In genomic region chr13:110706570-110707378, GRCh38 we compare ENCODE assay signal across 8 cellular contexts. TPM values are rescaled to one million over a fixed set of nuclear protein-coding genes. Genes with fewer than 3 reads are reported as not detected.
DNase-seq lines count a peak whose midpoint lies in the region; ATAC-seq and TF ChIP-seq lines count a peak whose summit lies in the region.

No MANE protein-coding gene starts in this region.

- no peak overlapping the region for H3K27ac Mint-ChIP-seq in MCF 10A (ENCODE audit: low read depth, unreplicated experiment)
- peak overlapping the region; percentile 56 to 92 (median 82) for H3K27ac Mint-ChIP-seq in naive thymus-derived CD8-positive, alpha-beta T cell

- H3K4me3 ChIP-seq in GM12864 (ENCODE audit: low read depth, low read length) = peak overlapping the region; percentile 88

- BruUV-seq in MCF 10A (replicated peaks; lab: Mats Ljungman, UMichigan) = no TSS peak

- CTCF ChIA-PET in MCF 10A (lab: Yijun Ruan, JAX) = interaction anchor here (0.6 to 0.9 kb wide), 2 partner anchors 113 to 207 kb away, joined by 3 to 4 read pairs; no protein-coding TSS in a partner anchor

- ATAC-seq in HG03442 (IDR thresholded peaks at IDR 0.05; ENCODE audit: unreplicated experiment) (peak; percentile 3), HG02588 (IDR thresholded peaks at IDR 0.05; ENCODE audit: unreplicated experiment) (no peak), HG02973 (IDR thresholded peaks at IDR 0.05; ENCODE audit: unreplicated experiment) (no peak)
- peak in 1 of 2 donors; percentile 23 for ATAC-seq in naive thymus-derived CD8-positive, alpha-beta T cell

- no peaks in the 10 kb centered on the region for H3K27me3 Mint-ChIP-seq in MCF 10A (ENCODE audit: insufficient read depth, unreplicated experiment)
- H3K27me3 Mint-ChIP-seq in naive thymus-derived CD8-positive, alpha-beta T cell = no peaks in the 10 kb centered on the region

- peaks cover 15% of the 10 kb centered on the region for H3K4me1 Mint-ChIP-seq in MCF 10A (ENCODE audit: insufficient read depth, unreplicated experiment)
- H3K4me1 Mint-ChIP-seq in naive thymus-derived CD8-positive, alpha-beta T cell = peaks cover 18 to 52% (median 41%) of the 10 kb centered on the region in 4 donors

- DNase-seq in GM12864 (ENCODE audit: low read depth) (no peak), MCF 10A (ENCODE audit: unreplicated experiment) (no peak), GM13977 (ENCODE audit: low spot score) (no peak)
- no peak for DNase-seq in naive thymus-derived CD8-positive, alpha-beta T cell
- no peak for DNase-seq in activated CD4-positive, alpha-beta T cell treated with anti-CD3 and anti-CD28 coated beads for 48 hours

- TF ChIP-seq CTCF in GM12864 (IDR thresholded peaks at IDR 0.05; ENCODE audit: low read depth, low read length, missing control alignments) (no peak), MCF 10A (IDR thresholded peaks at IDR 0.05; ENCODE audit: unreplicated experiment) (no peak), GM13977 (IDR thresholded peaks at IDR 0.05; ENCODE audit: extremely low read depth, insufficient read depth, missing control alignments) (no peak)

- intact Hi-C loops in MCF 10A (cut with micrococcal nuclease) = no loop called here

- no peaks in the 10 kb centered on the region for H3K9me3 Mint-ChIP-seq in MCF 10A (ENCODE audit: unreplicated experiment)
- no peaks in the 10 kb centered on the region for H3K9me3 Mint-ChIP-seq in naive thymus-derived CD8-positive, alpha-beta T cell

- peak overlapping the region; percentile 82 for H3K4me3 Mint-ChIP-seq in MCF 10A (ENCODE audit: unreplicated experiment)
- H3K4me3 Mint-ChIP-seq in naive thymus-derived CD8-positive, alpha-beta T cell = peak overlapping the region; percentile 79 to 97 (median 84)

- in situ Hi-C loops in GM13977 (cut with MboI; ENCODE audit: low pct_unique_long_range_greater_than_20kb, low sequenced_read_pairs, unreplicated experiment) = no loop called here

- POLR2A ChIA-PET in MCF 10A (lab: Yijun Ruan, JAX) = interaction anchor here (1.1 to 8.1 kb wide), 5 partner anchors 9 to 208 kb away, joined by 3 to 125 read pairs (median 10); partner anchors contain the start of genes ANKRD10, ING1 and RAB20
- POLR2A ChIA-PET in naive thymus-derived CD8-positive, alpha-beta T cell (lab: Charles Lee) = interaction anchor here (0.8 to 5.5 kb wide), 3 partner anchors 9 to 208 kb away, joined by 3 to 63 read pairs (median 9); partner anchors contain the start of genes ANKRD10, ING1 and NAXD

- H3K36me3 Mint-ChIP-seq in MCF 10A (ENCODE audit: insufficient read depth, unreplicated experiment) = peaks cover 20% of the 10 kb centered on the region
- H3K36me3 Mint-ChIP-seq in naive thymus-derived CD8-positive, alpha-beta T cell = peaks cover 0 to 16% (median 0%) of the 10 kb centered on the region in 3 donors

RNA-seq across cellular contexts. Expression of gene CARS2, which starts 0.9 kb away (rescaled TPM):
- total RNA-seq in MCF 10A (2022) = 104 and 121 TPM in 2 replicates
- total RNA-seq in naive thymus-derived CD8-positive, alpha-beta T cell = 100 to 1,000 TPM; 110 to 124 TPM
- 10 to 100 TPM; 35.9 to 47.1 (median 44.0) TPM for polyA plus RNA-seq in naive thymus-derived CD8-positive, alpha-beta T cell

RNA-seq across cellular contexts. Expression of gene ING1, which starts 6.7 kb away (rescaled TPM):
- 7.4 and 10.0 TPM in 2 replicates for total RNA-seq in MCF 10A (2022)
- 10 to 100 TPM; 22.5 to 23.9 TPM for total RNA-seq in naive thymus-derived CD8-positive, alpha-beta T cell
- 10 to 100 TPM in 2 of 3 donors, 1 to 10 TPM in 1; 7.9 to 17.5 (median 10.7) TPM for polyA plus RNA-seq in naive thymus-derived CD8-positive, alpha-beta T cell
